In genomic region chr2:65388051-65388531, GRCh38 we compare ENCODE assay signal across 13 cellular contexts. TPM values are rescaled to one million over a fixed set of nuclear protein-coding genes. Genes with fewer than 3 reads are reported as not detected.
DNase-seq lines count a peak whose midpoint lies in the region; ATAC-seq, FAIRE-seq and TF ChIP-seq lines count a peak whose summit lies in the region.
"Had no signal": no experiment of that assay in that cellular context is flagged by ENCODE, and none has a peak within 500 bp of the region (broad histone marks: within the 10 kb centered on the region; RNA-seq: fewer than 3 reads in every experiment).

No MANE protein-coding gene starts in this region.

- peaks cover 3% of the 10 kb centered on the region; the same call in 1 of the 3 replicates for H3K36me3 ChIP-seq in K562 (ENCODE audit: control insufficient read depth, insufficient read depth, low read length)
- H3K36me3 ChIP-seq: left lung had no signal

- intact Hi-C loops in K562 (cut with micrococcal nuclease) (no loop called here), Right ventricle myocardium superior (cut with DNase I) (no loop called here)

- ATAC-seq in GM19468 (IDR thresholded peaks at IDR 0.05; ENCODE audit: extremely low read depth, unreplicated experiment), result peak; percentile 84
- peak; percentile 79 for ATAC-seq in HG03064 (IDR thresholded peaks at IDR 0.05; ENCODE audit: low read depth, unreplicated experiment)
- no peak for ATAC-seq in K562
- no peak for ATAC-seq in activated T-cell treated with anti-CD3 and anti-CD28 coated beads, Interleukin-2, amount 50 U/mL, for 4 hours
- no peak for ATAC-seq in Right ventricle myocardium superior (ENCODE audit: poor library complexity)
- ATAC-seq: left lung, T-cell had no signal

- WGBS in K562 (ENCODE audit: insufficient coverage, low coverage, missing lambda C conversion rate), result 71% methylated on average over 16 of the region's 16 CpGs

- H3K27me3 Mint-ChIP-seq in activated T-cell treated with anti-CD3 and anti-CD28 coated beads, Interleukin-2, amount 50 U/mL, for 4 hours (ENCODE audit: low read depth), result no peaks in the 10 kb centered on the region
- H3K27me3 Mint-ChIP-seq: T-cell had no signal

- DNase-seq in GM10248 (ENCODE audit: extremely low spot score) (peak; percentile 53), K562 (ENCODE audit: extremely low read depth in 1 of 4, low spot score in 3 of 4) (no peak), Right ventricle myocardium superior (no peak), T-helper 9 cell (no peak)
- DNase-seq in activated T-cell treated with anti-CD3 and anti-CD28 coated beads, Interleukin-2, amount 50 U/mL, for 4 hours, result no peak
- DNase-seq in activated naive CD4-positive, alpha-beta T cell treated with anti-CD3 and anti-CD28 coated beads, Interleukin-2, amount 50 U/mL, for 16 hours, result no peak
- DNase-seq: activated effector memory CD4-positive, alpha-beta T cell treated with anti-CD3 and anti-CD28 coated beads, Interleukin-2, amount 50 U/mL, for 16 hours; left lung; T-cell had no signal

- POLR2A ChIA-PET in GM10248 (lab: Yijun Ruan, JAX), result interaction anchor here (1.2 kb wide), 1 partner anchor 42 kb away, joined by 3 read pairs; no protein-coding TSS in a partner anchor
- POLR2A ChIA-PET in K562 (lab: Yijun Ruan, JAX), result interaction anchor here (0.7 to 1.6 kb wide), 2 partner anchors 20 to 170 kb away, joined by 3 to 4 read pairs; no protein-coding TSS in a partner anchor

- no peak overlapping the region for H3K4me3 ChIP-seq in K562
- H3K4me3 ChIP-seq: left lung had no signal

- no peak overlapping the region for H3K4me3 Mint-ChIP-seq in activated T-cell treated with anti-CD3 and anti-CD28 coated beads, Interleukin-2, amount 50 U/mL, for 4 hours
- H3K4me3 Mint-ChIP-seq: stimulated activated naive CD8-positive, alpha-beta T cell treated with anti-CD3 and anti-CD28 coated beads, Interleukin-15, Interleukin-2, amounts not matched to agents 100 ng/mL and 50 ng/mL, for 24 hours; T-cell had no signal

- no peaks in the 10 kb centered on the region for H3K36me3 Mint-ChIP-seq in activated T-cell treated with anti-CD3 and anti-CD28 coated beads, Interleukin-2, amount 50 U/mL, for 4 hours (ENCODE audit: insufficient read depth)
- H3K36me3 Mint-ChIP-seq: T-cell had no signal

- no peak overlapping the region; the same call in 1 of the 2 replicates for H3K4me2 ChIP-seq in K562 (ENCODE audit: insufficient read depth, low read length)

- H3K9me1 ChIP-seq in K562 (ENCODE audit: control insufficient read depth, insufficient read depth, low read length), result no peaks in the 10 kb centered on the region

- TF ChIP-seq POLR2A in K562 (conservative IDR thresholded peaks at IDR 0.05), result no peak

- no peak for TF ChIP-seq EP300 in K562 (IDR thresholded peaks at IDR 0.05; ENCODE audit: low read length)

- H4K20me1 ChIP-seq in K562 (replicated peaks; ENCODE audit: control insufficient read depth, insufficient read depth, low read length), result peaks cover 42% of the 10 kb centered on the region

- no peaks in the 10 kb centered on the region for H3K9me3 Mint-ChIP-seq in activated T-cell treated with anti-CD3 and anti-CD28 coated beads, Interleukin-2, amount 50 U/mL, for 4 hours
- H3K9me3 Mint-ChIP-seq: stimulated activated naive CD8-positive, alpha-beta T cell treated with anti-CD3 and anti-CD28 coated beads, Interleukin-15, Interleukin-2, amounts not matched to agents 100 ng/mL and 50 ng/mL, for 24 hours; T-cell had no signal

- no TSS peak for BruUV-seq in K562 (replicated peaks; lab: Mats Ljungman, UMichigan)

- no peaks in the 10 kb centered on the region for H3K9me3 ChIP-seq in K562 (replicated peaks; ENCODE audit: control insufficient read depth, insufficient read depth, low read depth, low read length)
- H3K9me3 ChIP-seq: left lung had no signal

- no peak overlapping the region for H3K27ac ChIP-seq in K562 (ENCODE audit: extremely low read depth, low read depth, low read length)
- H3K27ac ChIP-seq: left lung had no signal

- no peak for TF ChIP-seq RAD21 in K562 (CRISPR knock-in tag; conservative IDR thresholded peaks at IDR 0.05 in 1 of 2, IDR thresholded peaks at IDR 0.05 in 1 of 2)

- peaks cover 25 to 48% of the 10 kb centered on the region in 2 experiments for H3K4me1 ChIP-seq in K562 (replicated peaks in 1 of 2; ENCODE audit: control insufficient read depth in 2 of 2, insufficient read depth in 2 of 2, low read length in 2 of 2)

- no peak overlapping the region for H2AFZ ChIP-seq in K562 (ENCODE audit: low read depth, low read length)

- peaks cover 13% of the 10 kb centered on the region for H3K4me1 Mint-ChIP-seq in activated T-cell treated with anti-CD3 and anti-CD28 coated beads, Interleukin-2, amount 50 U/mL, for 4 hours (ENCODE audit: low read depth)

- H3K9ac ChIP-seq in K562 (ENCODE audit: insufficient read depth in 1 of 2, low read depth in 2 of 2, low read length in 2 of 2), result peak overlapping the region in 1 of 2 experiments; percentile 11; a peak in 1 of 4 replicates

- no peak for TF ChIP-seq CTCF in GM10248 (IDR thresholded peaks at IDR 0.05; ENCODE audit: control extremely low read depth, extremely low read depth, low read depth, missing control alignments)
- no peak for TF ChIP-seq CTCF in K562 (IDR thresholded peaks at IDR 0.05 in 2 of 3, conservative IDR thresholded peaks at IDR 0.05 in 1 of 3; ENCODE audit: insufficient read depth in 2 of 3, low read depth in 1 of 3, low read length in 3 of 3)

- CTCF ChIA-PET in GM10248 (lab: Yijun Ruan, JAX) (interaction anchor here (0.7 to 1.9 kb wide), 4 partner anchors 9 to 48 kb away, joined by 3 to 6 read pairs (median 4); no protein-coding TSS in a partner anchor), K562 (lab: Yijun Ruan, JAX; ENCODE audit: low intra/inter-chr PET ratio) (no interaction called here)

- peaks cover 91% of the 10 kb centered on the region for H3K79me2 ChIP-seq in K562 (ENCODE audit: control insufficient read depth, insufficient read depth, low read length)

- in situ Hi-C loops in K562 (cut with MboI), result no loop called here

- no peak for FAIRE-seq in K562 (lab: Jason Lieb, UNC)
- FAIRE-seq: endothelial cell of umbilical vein had no signal

- H3K27me3 ChIP-seq in K562 (ENCODE audit: control insufficient read depth in 2 of 2, insufficient read depth in 2 of 2, low read length in 2 of 2), result no peaks in the 10 kb centered on the region
- H3K27me3 ChIP-seq: left lung had no signal

TF ChIP-seq in K562, 482 proteins besides CTCF, POLR2A, EP300 and RAD21:
- TF ChIP-seq POLR2B (IDR thresholded peaks at IDR 0.05; ENCODE audit: low read depth, partially characterized antibody), result peak; percentile 17
- TF ChIP-seq AFF4 (CRISPR knock-in tag; IDR thresholded peaks at IDR 0.05), result no peak
- no peak for TF ChIP-seq ZNF584 (CRISPR knock-in tag; IDR thresholded peaks at IDR 0.05; ENCODE audit: low read depth)

RNA-seq across cellular contexts. Expression of gene SPRED2, which starts 44.3 kb away (rescaled TPM):
- total RNA-seq in K562 (2011; cell fraction: chromatin; rRNA removed; ENCODE audit: low replicate concordance), result 32.9 and 55.4 TPM in 2 replicates
- total RNA-seq in K562 (2011; cell fraction: nucleolus; rRNA removed), result 16.8 and 20.1 TPM in 2 replicates
- 32.7 and 48.2 TPM in 2 replicates for total RNA-seq in K562 (2011; cell fraction: nucleoplasm; rRNA removed)
- total RNA-seq in K562 (2014; rRNA removed) (7.8 and 9.5 TPM in 2 replicates), K562 (2014; rRNA removed; fragmentation: Illumina TruSeq; extraction: Trizol) (14.1 and 14.8 TPM in 2 replicates), K562 (2015; rRNA removed; fragmentation: Illumina TruSeq; extraction: Trizol) (10.2 and 10.7 TPM in 2 replicates), K562 (2021) (42.6 and 50.8 TPM in 2 replicates), Right ventricle myocardium superior (14.9 TPM)
- polyA plus RNA-seq in K562 (2011; rRNA removed) (15.3 and 16.5 TPM in 2 replicates), K562 (2014; fragmentation: Illumina TruSeq; extraction: Trizol) (40.9 and 42.6 TPM in 2 replicates), K562 (2014; fragmentation: Nextera tagmentation; extraction: Ambion mirVana) (1 to 10 TPM; 4.6 to 6.4 TPM), K562 (2014; rRNA removed) (17.9 and 21.2 TPM in 2 replicates)
- 18.1 and 23.5 TPM in 2 replicates for polyA plus RNA-seq in K562 (2011; cell fraction: cytosol; rRNA removed)
- polyA plus RNA-seq in K562 (2011; cell fraction: nucleus; rRNA removed), result 20.4 and 30.3 TPM in 2 replicates
- 22.1 and 26.6 TPM in 2 replicates for polyA plus RNA-seq in K562 (2012)
- 16.7 and 18.3 TPM in 2 replicates for polyA minus RNA-seq in K562 (2011; rRNA and poly(A)+ RNA removed)
- polyA minus RNA-seq in K562 (2011; cell fraction: cytosol; rRNA and poly(A)+ RNA removed), result 22.5 and 22.8 TPM in 2 replicates
- polyA minus RNA-seq in K562 (2011; cell fraction: nucleus; rRNA and poly(A)+ RNA removed), result 6.9 and 9.3 TPM in 2 replicates
- 10 to 100 TPM; 10.4 to 11.0 (median 10.9) TPM for total RNA-seq in activated T-cell treated with anti-CD3 and anti-CD28 coated beads, Interleukin-2, amount 50 U/mL, for 4 hours

Comparison
In these comparisons a context has a peak if more than half of its experiments do, and no peak if none do; other contexts are left out.
1. ATAC-seq: peak in GM19468 (single experiment) and HG03064 (single experiment); none in K562 (single experiment), activated T-cell treated with anti-CD3 and anti-CD28 coated beads, Interleukin-2, amount 50 U/mL, for 4 hours (0 of 2) and Right ventricle myocardium superior (single experiment).